ENCODE assay signal across 38 cellular contexts in genomic region chr10:123750901-123751300, GRCh38.
"Had no signal": no experiment of that assay in that cellular context is flagged by ENCODE, and none has a peak within 500 bp of the region (broad histone marks: within the 10 kb centered on the region; RNA-seq: fewer than 3 reads in every experiment).

No MANE protein-coding gene starts in this region.

- DNase-seq: activated effector memory CD4-positive, alpha-beta T cell treated with anti-CD3 and anti-CD28 coated beads, Interleukin-2, amount 50 U/mL, for 16 hours; activated effector memory CD4-positive, alpha-beta T cell treated with Interleukin-2 at 50 U/mL for 16 hours; activated gamma-delta T cell; activated gamma-delta T cell treated with Interleukin-2 at 50 U/mL for 16 hours; activated naive CD4-positive, alpha-beta T cell; activated naive CD4-positive, alpha-beta T cell treated with anti-CD3 and anti-CD28 coated beads for 36 hours; activated naive CD4-positive, alpha-beta T cell treated with anti-CD3 and anti-CD28 coated beads, Interleukin-2, amount 10 ng/mL, durations not matched to agents 7 days and 5 days; activated naive CD4-positive, alpha-beta T cell treated with anti-CD3 and anti-CD28 coated beads, Interleukin-2, amount 50 U/mL, for 16 hours; activated naive CD4-positive, alpha-beta T cell treated with Interleukin-2 at 50 U/mL for 16 hours; activated naive CD8-positive, alpha-beta T cell treated with anti-CD3 and anti-CD28 coated beads for 36 hours; activated naive CD8-positive, alpha-beta T cell treated with anti-CD3 and anti-CD28 coated beads, Interleukin-2, amount 10 ng/mL, durations not matched to agents 7 days and 5 days; activated naive CD8-positive, alpha-beta T cell treated with anti-CD3 and anti-CD28 coated beads, Interleukin-2, amount 50 U/mL, for 24 hours; activated T-cell treated with anti-CD3 and anti-CD28 coated beads for 4 hours; activated T-cell treated with anti-CD3 and anti-CD28 coated beads, Interleukin-2, amount 50 U/mL, for 1 hour; activated T-cell treated with anti-CD3 and anti-CD28 coated beads, Interleukin-2, amount 50 U/mL, for 24 hours; activated T-cell treated with anti-CD3 and anti-CD28 coated beads, Interleukin-2, amount 50 U/mL, for 4 hours; activated T-cell treated with anti-CD3 and anti-CD28 coated beads, Interleukin-2, amount 50 U/mL, for 48 hours; activated T-cell treated with anti-CD3 and anti-CD28 coated beads, Interleukin-2, amount 50 U/mL, for 72 hours; adrenal gland; amniotic stem cell; amygdala; anterior cingulate cortex; aorta; body of pancreas; brain microvascular endothelial cell; caudate nucleus; central memory CD4-positive, alpha-beta T cell had no signal

- H3K9me3 Mint-ChIP-seq: activated naive CD4-positive, alpha-beta T cell treated with anti-CD3 and anti-CD28 coated beads for 36 hours; activated naive CD4-positive, alpha-beta T cell treated with anti-CD3 and anti-CD28 coated beads, Interleukin-2, amount 50 U/mL, for 24 hours; activated naive CD8-positive, alpha-beta T cell treated with anti-CD3 and anti-CD28 coated beads for 36 hours; activated T-cell treated with anti-CD3 and anti-CD28 coated beads, Interleukin-2, amount 50 U/mL, for 24 hours; activated T-cell treated with anti-CD3 and anti-CD28 coated beads, Interleukin-2, amount 50 U/mL, for 4 hours; activated T-helper 1 cell treated with anti-CD3 and anti-CD28 coated beads, Interleukin-12 subunit alpha, Interleukin-12 subunit beta, Interleukin-2, Interleukin-4 antibody, amounts not matched to agents 30 ng/mL and 10 ng/mL and 1 ng/mL, durations not matched to agents 14 hours and 24 hours and 36 hours; activated T-helper 2 cell treated with anti-CD3 and anti-CD28 coated beads, Interferon-gamma antibody, Interleukin-2, Interleukin-4, amounts not matched to agents 10 μg/mL and 5 μg/mL and 100 μg/mL, durations not matched to agents 14 hours and 24 hours and 36 hours had no signal

- H3K27ac ChIP-seq: adrenal gland, ascending aorta, body of pancreas, brain microvascular endothelial cell, breast epithelium, cardiac muscle cell had no signal

- ATAC-seq: activated naive CD4-positive, alpha-beta T cell treated with anti-CD3 and anti-CD28 coated beads, Interleukin-2, amount 50 U/mL, for 72 hours; activated naive CD8-positive, alpha-beta T cell treated with anti-CD3 and anti-CD28 coated beads, Interleukin-2, amount 50 U/mL, for 24 hours; activated T-cell treated with anti-CD3 and anti-CD28 coated beads, Interleukin-2, amount 50 U/mL, for 4 hours; activated T-cell treated with anti-CD3 and anti-CD28 coated beads, Interleukin-2, amount 50 U/mL, for 72 hours; activated T-helper 17 cell treated with anti-CD3 and anti-CD28 coated beads, Interleukin-2, amount 50 U/mL, for 72 hours; body of pancreas had no signal

- H3K36me3 ChIP-seq: adrenal gland, brain microvascular endothelial cell, breast epithelium, cardiac muscle cell had no signal

- H3K27ac Mint-ChIP-seq: activated naive CD4-positive, alpha-beta T cell treated with anti-CD3 and anti-CD28 coated beads for 36 hours; activated naive CD4-positive, alpha-beta T cell treated with anti-CD3 and anti-CD28 coated beads, Interleukin-2, amount 10 ng/mL, durations not matched to agents 7 days and 5 days; activated naive CD4-positive, alpha-beta T cell treated with anti-CD3 and anti-CD28 coated beads, Interleukin-2, amount 50 U/mL, for 24 hours; activated naive CD4-positive, alpha-beta T cell treated with anti-CD3 and anti-CD28 coated beads, Interleukin-2, amount 50 U/mL, for 72 hours; activated naive CD8-positive, alpha-beta T cell; activated naive CD8-positive, alpha-beta T cell treated with anti-CD3 and anti-CD28 coated beads for 36 hours; activated naive CD8-positive, alpha-beta T cell treated with anti-CD3 and anti-CD28 coated beads, Interleukin-2, amount 10 ng/mL, durations not matched to agents 7 days and 5 days; activated naive CD8-positive, alpha-beta T cell treated with anti-CD3 and anti-CD28 coated beads, Interleukin-2, amount 50 U/mL, for 24 hours; activated T-cell treated with anti-CD3 and anti-CD28 coated beads, Interleukin-2, amount 50 U/mL, for 24 hours; activated T-cell treated with anti-CD3 and anti-CD28 coated beads, Interleukin-2, amount 50 U/mL, for 72 hours; activated T-helper 1 cell treated with anti-CD3 and anti-CD28 coated beads, Interleukin-12 subunit alpha, Interleukin-12 subunit beta, Interleukin-2, Interleukin-4 antibody, amounts not matched to agents 30 ng/mL and 10 ng/mL and 1 ng/mL, durations not matched to agents 14 hours and 24 hours and 36 hours; activated T-helper 17 cell treated with anti-CD3 and anti-CD28 coated beads, Interleukin-2, amount 50 U/mL, for 72 hours; activated T-helper 2 cell treated with anti-CD3 and anti-CD28 coated beads, Interferon-gamma antibody, Interleukin-2, Interleukin-4, amounts not matched to agents 10 μg/mL and 5 μg/mL and 100 μg/mL, durations not matched to agents 14 hours and 24 hours and 36 hours had no signal

- H3K36me3 Mint-ChIP-seq: activated naive CD4-positive, alpha-beta T cell treated with anti-CD3 and anti-CD28 coated beads, Interleukin-2, amount 10 ng/mL, durations not matched to agents 7 days and 5 days; activated naive CD4-positive, alpha-beta T cell treated with anti-CD3 and anti-CD28 coated beads, Interleukin-2, amount 50 U/mL, for 24 hours; activated naive CD8-positive, alpha-beta T cell; activated naive CD8-positive, alpha-beta T cell treated with anti-CD3 and anti-CD28 coated beads for 36 hours; activated naive CD8-positive, alpha-beta T cell treated with anti-CD3 and anti-CD28 coated beads, Interleukin-2, amount 10 ng/mL, durations not matched to agents 7 days and 5 days; brain had no signal

- H3K9me3 ChIP-seq: adrenal gland, ascending aorta, breast epithelium had no signal

- H3K27me3 ChIP-seq: adrenal gland, ascending aorta, body of pancreas, brain microvascular endothelial cell, breast epithelium had no signal

- H3K4me1 Mint-ChIP-seq: activated naive CD4-positive, alpha-beta T cell treated with anti-CD3 and anti-CD28 coated beads, Interleukin-2, amount 10 ng/mL, durations not matched to agents 7 days and 5 days; activated naive CD4-positive, alpha-beta T cell treated with anti-CD3 and anti-CD28 coated beads, Interleukin-2, amount 50 U/mL, for 24 hours; activated naive CD8-positive, alpha-beta T cell treated with anti-CD3 and anti-CD28 coated beads for 36 hours; activated naive CD8-positive, alpha-beta T cell treated with anti-CD3 and anti-CD28 coated beads, Interleukin-2, amount 10 ng/mL, durations not matched to agents 7 days and 5 days; activated naive CD8-positive, alpha-beta T cell treated with anti-CD3 and anti-CD28 coated beads, Interleukin-2, amount 50 U/mL, for 24 hours; activated T-helper 17 cell treated with anti-CD3 and anti-CD28 coated beads, Interleukin-2, amount 50 U/mL, for 72 hours; central memory CD8-positive, alpha-beta T cell had no signal

- H3K4me3 Mint-ChIP-seq: activated naive CD4-positive, alpha-beta T cell treated with anti-CD3 and anti-CD28 coated beads for 36 hours; activated naive CD4-positive, alpha-beta T cell treated with anti-CD3 and anti-CD28 coated beads, Interleukin-2, amount 10 ng/mL, durations not matched to agents 7 days and 5 days; activated naive CD4-positive, alpha-beta T cell treated with anti-CD3 and anti-CD28 coated beads, Interleukin-2, amount 50 U/mL, for 24 hours; activated naive CD8-positive, alpha-beta T cell; activated naive CD8-positive, alpha-beta T cell treated with anti-CD3 and anti-CD28 coated beads for 36 hours; activated naive CD8-positive, alpha-beta T cell treated with anti-CD3 and anti-CD28 coated beads, Interleukin-2, amount 10 ng/mL, durations not matched to agents 7 days and 5 days; activated naive CD8-positive, alpha-beta T cell treated with anti-CD3 and anti-CD28 coated beads, Interleukin-2, amount 50 U/mL, for 24 hours; activated T-cell treated with anti-CD3 and anti-CD28 coated beads, Interleukin-2, amount 50 U/mL, for 24 hours; activated T-cell treated with anti-CD3 and anti-CD28 coated beads, Interleukin-2, amount 50 U/mL, for 4 hours; activated T-cell treated with anti-CD3 and anti-CD28 coated beads, Interleukin-2, amount 50 U/mL, for 72 hours; activated T-helper 1 cell treated with anti-CD3 and anti-CD28 coated beads, Interleukin-12 subunit alpha, Interleukin-12 subunit beta, Interleukin-2, Interleukin-4 antibody, amounts not matched to agents 30 ng/mL and 10 ng/mL and 1 ng/mL, durations not matched to agents 14 hours and 24 hours and 36 hours; activated T-helper 17 cell treated with anti-CD3 and anti-CD28 coated beads, Interleukin-2, amount 50 U/mL, for 72 hours; brain; central memory CD8-positive, alpha-beta T cell had no signal

- H3K4me3 ChIP-seq: adrenal gland, ascending aorta, body of pancreas, breast epithelium, cardiac muscle cell had no signal

- H3K27me3 Mint-ChIP-seq: activated naive CD4-positive, alpha-beta T cell treated with anti-CD3 and anti-CD28 coated beads, Interleukin-2, amount 10 ng/mL, durations not matched to agents 7 days and 5 days had no signal
